Comparison of ENCODE assay signal across 17 cellular contexts in genomic region chr2:84886791-84887190, GRCh38. TPM values are rescaled to one million over a fixed set of nuclear protein-coding genes. Genes with fewer than 3 reads are reported as not detected.
DNase-seq lines count a peak whose midpoint lies in the region; ATAC-seq lines count a peak whose summit lies in the region.
"Had no signal": no experiment of that assay in that cellular context is flagged by ENCODE, and none has a peak within 500 bp of the region (broad histone marks: within the 10 kb centered on the region; RNA-seq: fewer than 3 reads in every experiment).

No MANE protein-coding gene starts in this region.

- no peak overlapping the region for H3K4me3 Mint-ChIP-seq in activated naive CD4-positive, alpha-beta T cell treated with anti-CD3 and anti-CD28 coated beads, Interleukin-2, amount 10 ng/mL, durations not matched to agents 7 days and 5 days
- H3K4me3 Mint-ChIP-seq in activated T-cell treated with anti-CD3 and anti-CD28 coated beads, Interleukin-2, amount 50 U/mL, for 72 hours = peak overlapping the region; percentile 8 to 64
- H3K4me3 Mint-ChIP-seq in memory B cell = no peak overlapping the region

- H3K4me1 Mint-ChIP-seq in activated naive CD4-positive, alpha-beta T cell treated with anti-CD3 and anti-CD28 coated beads, Interleukin-2, amount 10 ng/mL, durations not matched to agents 7 days and 5 days = peaks cover 83% of the 10 kb centered on the region
- peaks cover 67% of the 10 kb centered on the region for H3K4me1 Mint-ChIP-seq in activated T-cell treated with anti-CD3 and anti-CD28 coated beads, Interleukin-2, amount 50 U/mL, for 72 hours (ENCODE audit: low read depth)
- H3K4me1 Mint-ChIP-seq in memory B cell = peaks cover 16% of the 10 kb centered on the region

- CTCF ChIA-PET in activated naive CD4-positive, alpha-beta T cell treated with anti-CD3 and anti-CD28 coated beads, Interleukin-2, amount 10 ng/mL, durations not matched to agents 7 days and 5 days (lab: Charles Lee) = interaction anchor here (0.9 to 5.2 kb wide), 6 partner anchors 11 to 146 kb away, joined by 3 to 54 read pairs (median 4); no protein-coding TSS in a partner anchor

- peak overlapping the region; percentile 70 for H3K27ac Mint-ChIP-seq in activated naive CD4-positive, alpha-beta T cell treated with anti-CD3 and anti-CD28 coated beads, Interleukin-2, amount 10 ng/mL, durations not matched to agents 7 days and 5 days
- H3K27ac Mint-ChIP-seq in activated T-cell treated with anti-CD3 and anti-CD28 coated beads, Interleukin-2, amount 50 U/mL, for 72 hours = peak overlapping the region; percentile 13
- peak overlapping the region; percentile 50 for H3K27ac Mint-ChIP-seq in memory B cell

- no peaks in the 10 kb centered on the region for H3K9me3 Mint-ChIP-seq in activated naive CD4-positive, alpha-beta T cell treated with anti-CD3 and anti-CD28 coated beads, Interleukin-2, amount 10 ng/mL, durations not matched to agents 7 days and 5 days
- no peaks in the 10 kb centered on the region for H3K9me3 Mint-ChIP-seq in activated T-cell treated with anti-CD3 and anti-CD28 coated beads, Interleukin-2, amount 50 U/mL, for 72 hours
- H3K9me3 Mint-ChIP-seq in memory B cell = no peaks in the 10 kb centered on the region

- no peaks in the 10 kb centered on the region for H3K27me3 Mint-ChIP-seq in activated naive CD4-positive, alpha-beta T cell treated with anti-CD3 and anti-CD28 coated beads, Interleukin-2, amount 10 ng/mL, durations not matched to agents 7 days and 5 days
- H3K27me3 Mint-ChIP-seq in activated T-cell treated with anti-CD3 and anti-CD28 coated beads, Interleukin-2, amount 50 U/mL, for 72 hours (ENCODE audit: low read depth) = no peaks in the 10 kb centered on the region
- no peaks in the 10 kb centered on the region for H3K27me3 Mint-ChIP-seq in memory B cell

- peak; percentile 12 for DNase-seq in activated naive CD4-positive, alpha-beta T cell treated with anti-CD3 and anti-CD28 coated beads, Interleukin-2, amount 10 ng/mL, durations not matched to agents 7 days and 5 days
- DNase-seq in activated naive CD4-positive, alpha-beta T cell treated with Interleukin-2 at 50 U/mL for 16 hours = no peak
- no peak for DNase-seq in activated T-cell treated with anti-CD3 and anti-CD28 coated beads, Interleukin-2, amount 50 U/mL, for 72 hours
- DNase-seq in memory B cell (ENCODE audit: low spot score in 2 of 2) (no peak), NCI-H2107 (lab: John Stamatoyannopoulos, UW) (no peak), NCI-H69 (lab: John Stamatoyannopoulos, UW) (no peak), nucleus accumbens (lab: John Stamatoyannopoulos, UW) (no peak)
- DNase-seq: activated CD4-positive, alpha-beta T cell treated with anti-CD3 and anti-CD28 coated beads for 1 hour; activated effector memory CD4-positive, alpha-beta T cell treated with anti-CD3 and anti-CD28 coated beads, Interleukin-2, amount 50 U/mL, for 16 hours; Caco-2; foreskin keratinocyte; mesendoderm; NCI-H1436 treated with DMSO at 0.1 percent for 48 hours; NCI-H774; SIG-M5; stimulated activated CD4-positive, alpha-beta T cell treated with anti-CD3 and anti-CD28 coated beads, Interleukin-12 subunit alpha, Interleukin-12 subunit beta, amount 100 ng/mL, for 4 hours had no signal

- no peak for ATAC-seq in activated T-cell treated with anti-CD3 and anti-CD28 coated beads, Interleukin-2, amount 50 U/mL, for 72 hours (replicated peaks in 1 of 2)
- ATAC-seq in memory B cell (ENCODE audit: low read depth) = no peak
- no peak for ATAC-seq in GM19395 (IDR thresholded peaks at IDR 0.05; ENCODE audit: unreplicated experiment)
- ATAC-seq: foreskin keratinocyte had no signal

- no peaks in the 10 kb centered on the region for H3K36me3 Mint-ChIP-seq in activated naive CD4-positive, alpha-beta T cell treated with anti-CD3 and anti-CD28 coated beads, Interleukin-2, amount 10 ng/mL, durations not matched to agents 7 days and 5 days
- no peaks in the 10 kb centered on the region for H3K36me3 Mint-ChIP-seq in activated T-cell treated with anti-CD3 and anti-CD28 coated beads, Interleukin-2, amount 50 U/mL, for 72 hours (ENCODE audit: insufficient read depth in 2 of 2)
- no peaks in the 10 kb centered on the region for H3K36me3 Mint-ChIP-seq in memory B cell

RNA-seq across cellular contexts. Expression of gene TRABD2A, which starts 5.9 kb away (rescaled TPM):
- 10 to 100 TPM; 35.1 to 39.4 TPM for total RNA-seq in activated T-cell treated with anti-CD3 and anti-CD28 coated beads, Interleukin-2, amount 50 U/mL, for 72 hours

RNA-seq across cellular contexts. Expression of gene TMSB10, which starts 18.7 kb away (rescaled TPM):
- 1,000 to 10,000 TPM in 1 of 2 donors, 100 to 1,000 TPM in 1; 884 to 1,078 TPM for total RNA-seq in activated T-cell treated with anti-CD3 and anti-CD28 coated beads, Interleukin-2, amount 50 U/mL, for 72 hours

Comparison
In these comparisons a context has a peak if more than half of its experiments do, and no peak if none do; other contexts are left out.
1. H3K27ac Mint-ChIP-seq: peak in every context shown above with its lines; median percentile 70 in activated naive CD4-positive, alpha-beta T cell treated with anti-CD3 and anti-CD28 coated beads, Interleukin-2, amount 10 ng/mL, durations not matched to agents 7 days and 5 days; 50 in memory B cell; 13 in activated T-cell treated with anti-CD3 and anti-CD28 coated beads, Interleukin-2, amount 50 U/mL, for 72 hours.
2. H3K4me3 Mint-ChIP-seq: peak in activated T-cell treated with anti-CD3 and anti-CD28 coated beads, Interleukin-2, amount 50 U/mL, for 72 hours (2 of 2); none in activated naive CD4-positive, alpha-beta T cell treated with anti-CD3 and anti-CD28 coated beads, Interleukin-2, amount 10 ng/mL, durations not matched to agents 7 days and 5 days (single experiment) and memory B cell (single experiment).